8 cellular contexts compared by ENCODE assay signal in genomic region chrX:1391370-1391706, GRCh38. TPM values are rescaled to one million over a fixed set of nuclear protein-coding genes. Genes with fewer than 3 reads are reported as not detected.
DNase-seq lines count a peak whose midpoint lies in the region; ATAC-seq and TF ChIP-seq lines count a peak whose summit lies in the region.

No MANE protein-coding gene starts in this region.

- intact Hi-C loops in Right ventricle myocardium inferior (cut with DNase I) = loop anchor here (5.0 kb wide), 2 partner anchors 1216 to 1311 kb away; no protein-coding TSS in a partner anchor
- intact Hi-C loops in cardiac septum (cut with DNase I) = loop anchor here (5.0 to 10.0 kb wide), 3 partner anchors 144 to 933 kb away; partner anchors contain the start of gene AKAP17A

- H3K27me3 Mint-ChIP-seq in T-helper 1 cell treated with Interleukin-12 subunit alpha and Interleukin-12 subunit beta and Interleukin-4 antibody, amounts not matched to agents 30 μg/mL and 1 μg/mL, for 36 hours (ENCODE audit: low read depth) = no peaks in the 10 kb centered on the region
- no peaks in the 10 kb centered on the region for H3K27me3 Mint-ChIP-seq in progenitor cell of endocrine pancreas

- peak overlapping the region; percentile 71 for H3K27ac Mint-ChIP-seq in T-helper 1 cell treated with Interleukin-12 subunit alpha and Interleukin-12 subunit beta and Interleukin-4 antibody, amounts not matched to agents 30 μg/mL and 1 μg/mL, for 36 hours
- peak overlapping the region; percentile 97 for H3K27ac Mint-ChIP-seq in progenitor cell of endocrine pancreas

- no peaks in the 10 kb centered on the region for H3K9me3 Mint-ChIP-seq in T-helper 1 cell treated with Interleukin-12 subunit alpha and Interleukin-12 subunit beta and Interleukin-4 antibody, amounts not matched to agents 30 μg/mL and 1 μg/mL, for 36 hours
- H3K9me3 Mint-ChIP-seq in progenitor cell of endocrine pancreas (ENCODE audit: low read depth) = no peaks in the 10 kb centered on the region

- ATAC-seq in Right ventricle myocardium inferior = peak; percentile 71
- ATAC-seq in HG03045 (IDR thresholded peaks at IDR 0.05; ENCODE audit: unreplicated experiment) = no peak
- no peak for ATAC-seq in GM18870 (IDR thresholded peaks at IDR 0.05; ENCODE audit: unreplicated experiment)

- DNase-seq in Right ventricle myocardium inferior (ENCODE audit: missing footprints) = no peak
- DNase-seq in cardiac septum (ENCODE audit: low spot score) = no peak
- DNase-seq in fibroblast of villous mesenchyme (ENCODE audit: low read depth) = no peak
- DNase-seq in progenitor cell of endocrine pancreas (ENCODE audit: low spot score, unreplicated experiment) = peak; percentile 96
- DNase-seq in NK-92 treated with Interleukin-12 subunit alpha and Interleukin-12 subunit beta, amount 100 ng/mL, for 24 hours (lab: John Stamatoyannopoulos, UW) = no peak

- peak overlapping the region; percentile 82 for H3K4me3 ChIP-seq in fibroblast of villous mesenchyme (ENCODE audit: low read depth, low read length)

- peaks cover 52% of the 10 kb centered on the region for H3K36me3 Mint-ChIP-seq in T-helper 1 cell treated with Interleukin-12 subunit alpha and Interleukin-12 subunit beta and Interleukin-4 antibody, amounts not matched to agents 30 μg/mL and 1 μg/mL, for 36 hours (ENCODE audit: low read depth)
- H3K36me3 Mint-ChIP-seq in progenitor cell of endocrine pancreas (ENCODE audit: insufficient read depth) = peaks cover 27% of the 10 kb centered on the region

- peak overlapping the region; percentile 91 for H3K4me3 Mint-ChIP-seq in T-helper 1 cell treated with Interleukin-12 subunit alpha and Interleukin-12 subunit beta and Interleukin-4 antibody, amounts not matched to agents 30 μg/mL and 1 μg/mL, for 36 hours
- peak overlapping the region; percentile 94 for H3K4me3 Mint-ChIP-seq in progenitor cell of endocrine pancreas (ENCODE audit: low read depth)

- TF ChIP-seq CTCF in fibroblast of villous mesenchyme (IDR thresholded peaks at IDR 0.05; ENCODE audit: insufficient read depth, low read depth, low read length) (no peak), progenitor cell of endocrine pancreas (IDR thresholded peaks at IDR 0.05; ENCODE audit: unreplicated experiment) (no peak)

- H3K4me1 Mint-ChIP-seq in T-helper 1 cell treated with Interleukin-12 subunit alpha and Interleukin-12 subunit beta and Interleukin-4 antibody, amounts not matched to agents 30 μg/mL and 1 μg/mL, for 36 hours (ENCODE audit: low read depth) = peaks cover 33% of the 10 kb centered on the region
- peaks cover 24% of the 10 kb centered on the region for H3K4me1 Mint-ChIP-seq in progenitor cell of endocrine pancreas (ENCODE audit: low read depth)

RNA-seq across cellular contexts. Expression of gene SLC25A6, which starts 0.6 kb away (rescaled TPM):
- total RNA-seq in Right ventricle myocardium inferior = 145 TPM
- 147 TPM for total RNA-seq in cardiac septum
- 123 and 170 TPM in 2 replicates for total RNA-seq in fibroblast of villous mesenchyme
- 387 and 391 TPM in 2 replicates for total RNA-seq in progenitor cell of endocrine pancreas

RNA-seq across cellular contexts. Expression of gene IL3RA, which starts 54.8 kb away (rescaled TPM):
- 8.1 TPM for total RNA-seq in Right ventricle myocardium inferior
- total RNA-seq in cardiac septum = 7.6 TPM
- total RNA-seq in fibroblast of villous mesenchyme = not detected in 2 replicates
- not detected in 2 replicates for total RNA-seq in progenitor cell of endocrine pancreas
